ENCODE assay signal across 2 cellular contexts in the genomic region with DNA sequence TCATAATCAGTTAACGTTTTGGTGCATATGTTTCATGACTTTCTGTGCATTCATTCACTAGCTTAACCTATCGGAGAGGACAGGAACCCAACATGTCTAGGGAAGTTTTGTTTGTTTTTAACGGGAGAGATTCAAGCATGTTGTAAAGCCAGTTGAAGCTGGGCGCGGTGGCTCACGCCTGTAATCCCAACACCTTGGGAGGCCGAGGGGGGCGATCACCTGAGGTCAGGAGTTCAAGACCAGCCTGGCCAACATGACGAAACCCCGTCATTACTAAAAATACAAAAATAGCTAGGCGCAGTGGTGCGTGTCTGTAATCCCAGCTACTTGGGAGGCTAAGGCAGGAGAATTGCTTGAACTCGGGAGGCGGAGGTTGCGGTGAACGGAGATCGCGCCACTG.
TF ChIP-seq lines count a peak whose summit lies in the region.

No MANE protein-coding gene starts in this region.

TF ChIP-seq in SK-N-SH, 30 proteins besides CTCF, POLR2A, EP300 and RAD21 (continued from another document):
- no peak for TF ChIP-seq ZBTB33 (IDR thresholded peaks at IDR 0.05; ENCODE audit: borderline replicate concordance, low read depth)
- TF ChIP-seq POLR2AphosphoS5 (IDR thresholded peaks at IDR 0.05; ENCODE audit: low read depth, low read length) = no peak
- TF ChIP-seq, protein P1, sequence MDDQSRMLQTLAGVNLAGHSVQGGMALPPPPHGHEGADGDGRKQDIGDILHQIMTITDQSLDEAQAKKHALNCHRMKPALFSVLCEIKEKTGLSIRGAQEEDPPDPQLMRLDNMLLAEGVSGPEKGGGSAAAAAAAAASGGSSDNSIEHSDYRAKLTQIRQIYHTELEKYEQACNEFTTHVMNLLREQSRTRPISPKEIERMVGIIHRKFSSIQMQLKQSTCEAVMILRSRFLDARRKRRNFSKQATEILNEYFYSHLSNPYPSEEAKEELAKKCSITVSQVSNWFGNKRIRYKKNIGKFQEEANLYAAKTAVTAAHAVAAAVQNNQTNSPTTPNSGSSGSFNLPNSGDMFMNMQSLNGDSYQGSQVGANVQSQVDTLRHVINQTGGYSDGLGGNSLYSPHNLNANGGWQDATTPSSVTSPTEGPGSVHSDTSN (IDR thresholded peaks at IDR 0.05) = no peak
- no peak for TF ChIP-seq RCOR1 (IDR thresholded peaks at IDR 0.05; ENCODE audit: low read length)
- TF ChIP-seq RXRA (IDR thresholded peaks at IDR 0.05; ENCODE audit: borderline replicate concordance, low read depth) = no peak
- no peak for TF ChIP-seq USF1 (IDR thresholded peaks at IDR 0.05; ENCODE audit: borderline replicate concordance, low read depth)
- TF ChIP-seq SMC3 (IDR thresholded peaks at IDR 0.05; ENCODE audit: low read depth, low read length) = no peak
- TF ChIP-seq, protein P2, sequence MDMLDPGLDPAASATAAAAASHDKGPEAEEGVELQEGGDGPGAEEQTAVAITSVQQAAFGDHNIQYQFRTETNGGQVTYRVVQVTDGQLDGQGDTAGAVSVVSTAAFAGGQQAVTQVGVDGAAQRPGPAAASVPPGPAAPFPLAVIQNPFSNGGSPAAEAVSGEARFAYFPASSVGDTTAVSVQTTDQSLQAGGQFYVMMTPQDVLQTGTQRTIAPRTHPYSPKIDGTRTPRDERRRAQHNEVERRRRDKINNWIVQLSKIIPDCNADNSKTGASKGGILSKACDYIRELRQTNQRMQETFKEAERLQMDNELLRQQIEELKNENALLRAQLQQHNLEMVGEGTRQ (IDR thresholded peaks at IDR 0.05; ENCODE audit: borderline replicate concordance, low read depth, low read length) = no peak
- no peak for TF ChIP-seq MAX (IDR thresholded peaks at IDR 0.05; ENCODE audit: low read depth)
- TF ChIP-seq YY1 (IDR thresholded peaks at IDR 0.05; ENCODE audit: low read depth) = no peak
- no peak for TF ChIP-seq ELF1 (IDR thresholded peaks at IDR 0.05)

TF ChIP-seq in SK-N-SH treated with all-trans-retinoic acid at 6 μM for 48 hours, 23 proteins besides CTCF, POLR2A, EP300 and RAD21 (continued from another document):
- TF ChIP-seq, protein P3, sequence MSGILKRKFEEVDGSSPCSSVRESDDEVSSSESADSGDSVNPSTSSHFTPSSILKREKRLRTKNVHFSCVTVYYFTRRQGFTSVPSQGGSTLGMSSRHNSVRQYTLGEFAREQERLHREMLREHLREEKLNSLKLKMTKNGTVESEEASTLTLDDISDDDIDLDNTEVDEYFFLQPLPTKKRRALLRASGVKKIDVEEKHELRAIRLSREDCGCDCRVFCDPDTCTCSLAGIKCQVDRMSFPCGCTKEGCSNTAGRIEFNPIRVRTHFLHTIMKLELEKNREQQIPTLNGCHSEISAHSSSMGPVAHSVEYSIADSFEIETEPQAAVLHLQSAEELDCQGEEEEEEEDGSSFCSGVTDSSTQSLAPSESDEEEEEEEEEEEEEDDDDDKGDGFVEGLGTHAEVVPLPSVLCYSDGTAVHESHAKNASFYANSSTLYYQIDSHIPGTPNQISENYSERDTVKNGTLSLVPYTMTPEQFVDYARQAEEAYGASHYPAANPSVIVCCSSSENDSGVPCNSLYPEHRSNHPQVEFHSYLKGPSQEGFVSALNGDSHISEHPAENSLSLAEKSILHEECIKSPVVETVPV (CRISPR knock-in tag; IDR thresholded peaks at IDR 0.05) = no peak
- TF ChIP-seq PPARA (CRISPR knock-in tag; IDR thresholded peaks at IDR 0.05; ENCODE audit: borderline replicate concordance) (no peak), ZC3H10 (CRISPR knock-in tag; IDR thresholded peaks at IDR 0.05) (no peak), BACH2 (CRISPR knock-in tag; IDR thresholded peaks at IDR 0.05; ENCODE audit: borderline replicate concordance) (no peak), ZNF8 (CRISPR knock-in tag; IDR thresholded peaks at IDR 0.05) (no peak), ARNTL (CRISPR knock-in tag; IDR thresholded peaks at IDR 0.05; ENCODE audit: borderline replicate concordance, low read depth) (no peak), ZNF70 (CRISPR knock-in tag; IDR thresholded peaks at IDR 0.05) (no peak), SNAI2 (CRISPR knock-in tag; IDR thresholded peaks at IDR 0.05) (no peak), RARB (CRISPR knock-in tag; IDR thresholded peaks at IDR 0.05) (no peak)
- TF ChIP-seq, protein P4, sequence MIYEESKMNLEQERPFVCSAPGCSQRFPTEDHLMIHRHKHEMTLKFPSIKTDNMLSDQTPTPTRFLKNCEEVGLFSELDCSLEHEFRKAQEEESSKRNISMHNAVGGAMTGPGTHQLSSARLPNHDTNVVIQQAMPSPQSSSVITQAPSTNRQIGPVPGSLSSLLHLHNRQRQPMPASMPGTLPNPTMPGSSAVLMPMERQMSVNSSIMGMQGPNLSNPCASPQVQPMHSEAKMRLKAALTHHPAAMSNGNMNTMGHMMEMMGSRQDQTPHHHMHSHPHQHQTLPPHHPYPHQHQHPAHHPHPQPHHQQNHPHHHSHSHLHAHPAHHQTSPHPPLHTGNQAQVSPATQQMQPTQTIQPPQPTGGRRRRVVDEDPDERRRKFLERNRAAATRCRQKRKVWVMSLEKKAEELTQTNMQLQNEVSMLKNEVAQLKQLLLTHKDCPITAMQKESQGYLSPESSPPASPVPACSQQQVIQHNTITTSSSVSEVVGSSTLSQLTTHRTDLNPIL (CRISPR knock-in tag; IDR thresholded peaks at IDR 0.05; ENCODE audit: low read depth) = no peak
